In the genomic region with DNA sequence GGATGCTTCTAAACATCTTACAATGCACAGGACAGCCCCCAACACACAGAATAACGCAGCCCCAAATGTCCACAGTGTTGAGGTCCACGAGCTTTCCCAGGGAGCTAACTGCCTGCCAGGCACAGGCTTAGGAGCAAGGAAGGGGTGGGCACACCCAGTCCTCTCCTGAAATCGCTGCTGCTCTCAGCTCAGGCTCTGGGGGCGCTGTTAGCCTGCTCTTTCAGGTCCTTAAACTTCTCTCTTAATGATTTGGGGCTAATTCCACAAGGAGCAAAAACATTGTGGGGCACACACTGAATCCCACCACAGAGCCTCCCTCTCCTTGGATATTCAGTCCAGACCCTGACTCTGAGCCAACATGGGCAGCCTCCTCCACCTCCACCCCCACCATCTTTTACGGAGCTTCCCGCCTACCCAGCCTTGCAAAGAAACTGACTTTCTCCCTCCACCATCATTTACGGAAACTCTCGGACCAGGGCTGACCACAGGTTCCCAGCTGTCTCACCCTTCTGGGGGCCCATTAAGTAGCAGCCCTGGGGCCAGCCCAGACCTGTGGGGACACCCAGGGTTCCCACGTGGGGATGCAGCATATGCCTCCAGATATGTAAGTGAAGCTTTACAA, we compare ENCODE assay signal across 8 cellular contexts. TPM values are rescaled to one million over a fixed set of nuclear protein-coding genes. Genes with fewer than 3 reads are reported as not detected.
DNase-seq lines count a peak whose midpoint lies in the region; ATAC-seq, FAIRE-seq and TF ChIP-seq lines count a peak whose summit lies in the region.

No MANE protein-coding gene starts in this region.

- WGBS in K562 (ENCODE audit: insufficient coverage, low coverage, missing lambda C conversion rate) = 2% methylated on average over 9 of the region's 9 CpGs
- WGBS in right lobe of liver (ENCODE audit: insufficient coverage, low coverage, low lambda C conversion rate, missing lambda C conversion rate) = 44% methylated on average over 6 of the region's 9 CpGs

- in situ Hi-C loops in ACHN (cut with HindIII; ENCODE audit: low pct_ligation_motif_present, low pct_unique_long_range_greater_than_20kb, low sequenced_read_pairs) (no loop called here), K562 (cut with MboI) (no loop called here)

- no peak overlapping the region for H3K27ac ChIP-seq in K562 (ENCODE audit: extremely low read depth, low read depth, low read length)
- no peak overlapping the region for H3K27ac ChIP-seq in right lobe of liver

- H3K36me3 ChIP-seq in NT2/D1 (ENCODE audit: insufficient read depth, insufficient read length, low read length) (no peaks in the 10 kb centered on the region), K562 (ENCODE audit: control insufficient read depth, insufficient read depth, low read length) (no peaks in the 10 kb centered on the region), right lobe of liver (no peaks in the 10 kb centered on the region)

- CTCF ChIA-PET in GM10248 (lab: Yijun Ruan, JAX) = interaction anchor here (0.8 to 2.7 kb wide), 19 partner anchors 8 to 195 kb away, joined by 3 to 27 read pairs (median 4); partner anchors contain the start of genes CD300LD and RAB37
- CTCF ChIA-PET in K562 (lab: Yijun Ruan, JAX; ENCODE audit: low intra/inter-chr PET ratio) = no interaction called here

- peak; percentile 61 for DNase-seq in ACHN
- peak; percentile 55 for DNase-seq in GM10248 (ENCODE audit: extremely low spot score)
- peak; percentile 36 for DNase-seq in NT2/D1 (ENCODE audit: low read depth, low spot score)
- DNase-seq in K562 (ENCODE audit: extremely low read depth in 1 of 4, low spot score in 3 of 4) = peak; percentile 34 to 54 (median 52)
- no peak for DNase-seq in right lobe of liver
- no peak for DNase-seq in GM19239 (ENCODE audit: insufficient read length, low spot score)

- no peaks in the 10 kb centered on the region for H3K79me2 ChIP-seq in K562 (ENCODE audit: control insufficient read depth, insufficient read depth, low read length)

- no peak overlapping the region for H3K4me3 ChIP-seq in NT2/D1 (ENCODE audit: insufficient read length, low read depth)
- H3K4me3 ChIP-seq in K562 = no peak overlapping the region
- H3K4me3 ChIP-seq in right lobe of liver = no peak overlapping the region

- FAIRE-seq in K562 (lab: Jason Lieb, UNC) = peak; percentile 81
- FAIRE-seq in GM19239 (lab: Jason Lieb, UNC) = no peak

- no peak for TF ChIP-seq POLR2A in K562 (conservative IDR thresholded peaks at IDR 0.05)
- no peak for TF ChIP-seq POLR2A in right lobe of liver (IDR thresholded peaks at IDR 0.05)

- peak in 1 of 2 experiments; percentile 48; a peak in 2 of 4 replicates for TF ChIP-seq RAD21 in K562 (CRISPR knock-in tag; conservative IDR thresholded peaks at IDR 0.05 in 1 of 2, IDR thresholded peaks at IDR 0.05 in 1 of 2)

- POLR2A ChIA-PET in GM10248 (lab: Yijun Ruan, JAX) = no interaction called here
- POLR2A ChIA-PET in K562 (lab: Yijun Ruan, JAX) = interaction anchor here (0.5 to 1.4 kb wide), 7 partner anchors 9 to 228 kb away, joined by 3 to 6 read pairs (median 3); no protein-coding TSS in a partner anchor

- TF ChIP-seq CTCF in GM10248 (IDR thresholded peaks at IDR 0.05; ENCODE audit: control extremely low read depth, extremely low read depth, low read depth, missing control alignments) (peak; percentile 58), K562 (IDR thresholded peaks at IDR 0.05 in 2 of 3, conservative IDR thresholded peaks at IDR 0.05 in 1 of 3; ENCODE audit: insufficient read depth in 2 of 3, low read depth in 1 of 3, low read length in 3 of 3) (peak; percentile 74 to 81 (median 80)), right lobe of liver (IDR thresholded peaks at IDR 0.05) (peak in 3 of 4 donors; percentile 33 to 44 (median 40))

- H3K9me1 ChIP-seq in K562 (ENCODE audit: control insufficient read depth, insufficient read depth, low read length) = no peaks in the 10 kb centered on the region

- H3K9me3 ChIP-seq in NT2/D1 (ENCODE audit: insufficient read depth, low read length) = no peaks in the 10 kb centered on the region
- no peaks in the 10 kb centered on the region for H3K9me3 ChIP-seq in K562 (replicated peaks; ENCODE audit: control insufficient read depth, insufficient read depth, low read depth, low read length)
- H3K9me3 ChIP-seq in right lobe of liver = no peaks in the 10 kb centered on the region

- H3K27me3 ChIP-seq in NT2/D1 (ENCODE audit: insufficient read depth, insufficient read length) (peaks cover 26% of the 10 kb centered on the region), K562 (ENCODE audit: control insufficient read depth in 2 of 2, insufficient read depth in 2 of 2, low read length in 2 of 2) (peaks cover 0 to 48% of the 10 kb centered on the region in 2 experiments; a peak in 4 of 5 replicates), right lobe of liver (no peaks in the 10 kb centered on the region)

- ATAC-seq in K562 (peak; percentile 94), right lobe of liver (peak; percentile 20 to 57 (median 42)), HG02678 (IDR thresholded peaks at IDR 0.05; ENCODE audit: unreplicated experiment) (no peak), HG03432 (IDR thresholded peaks at IDR 0.05; ENCODE audit: unreplicated experiment) (no peak)

- H3K9ac ChIP-seq in NT2/D1 (ENCODE audit: insufficient read length, low read depth) (no peak overlapping the region), K562 (ENCODE audit: insufficient read depth in 1 of 2, low read depth in 2 of 2, low read length in 2 of 2) (no peak overlapping the region)

- peaks cover 4% of the 10 kb centered on the region for H4K20me1 ChIP-seq in K562 (replicated peaks; ENCODE audit: control insufficient read depth, insufficient read depth, low read length)

- H3K4me2 ChIP-seq in K562 (ENCODE audit: insufficient read depth, low read length) = no peak overlapping the region

- BruUV-seq in K562 (replicated peaks; lab: Mats Ljungman, UMichigan) = no TSS peak

- H3K4me1 ChIP-seq in NT2/D1 (ENCODE audit: insufficient read depth, insufficient read length) (peaks cover 8% of the 10 kb centered on the region), K562 (replicated peaks in 1 of 2; ENCODE audit: control insufficient read depth in 2 of 2, insufficient read depth in 2 of 2, low read length in 2 of 2) (no peaks in the 10 kb centered on the region), right lobe of liver (no peaks in the 10 kb centered on the region)

- no peak overlapping the region for H2AFZ ChIP-seq in K562 (ENCODE audit: low read depth, low read length)

- no peak for TF ChIP-seq EP300 in K562 (IDR thresholded peaks at IDR 0.05; ENCODE audit: low read length)

- intact Hi-C loops in K562 (cut with micrococcal nuclease) (no loop called here), right lobe of liver (cut with DNase I) (no loop called here)

RNA-seq across cellular contexts. Expression of gene CD300H, which starts 1.1 kb away (rescaled TPM):
- not detected in 2 replicates for total RNA-seq in K562 (2011; cell fraction: chromatin; rRNA removed; ENCODE audit: low replicate concordance)
- total RNA-seq in K562 (2011; cell fraction: nucleolus; rRNA removed) = not detected in 2 replicates
- total RNA-seq in K562 (2011; cell fraction: nucleoplasm; rRNA removed) = not detected in 2 replicates
- total RNA-seq in K562 (2014; rRNA removed) = not detected in 2 replicates
- total RNA-seq in K562 (2014; rRNA removed; fragmentation: Illumina TruSeq; extraction: Trizol) = not detected in 2 replicates
- total RNA-seq in K562 (2015; rRNA removed; fragmentation: Illumina TruSeq; extraction: Trizol) = not detected in 2 replicates
- total RNA-seq in K562 (2021) = not detected in 2 replicates
- polyA plus RNA-seq in K562 (2011; rRNA removed) = not detected in 2 replicates
- polyA plus RNA-seq in K562 (2011; cell fraction: cytosol; rRNA removed) = not detected in 2 replicates
- polyA plus RNA-seq in K562 (2011; cell fraction: nucleus; rRNA removed) = not detected in 2 replicates
- not detected in 2 replicates for polyA plus RNA-seq in K562 (2012)
- not detected in 2 replicates for polyA plus RNA-seq in K562 (2014; fragmentation: Illumina TruSeq; extraction: Trizol)
- not detected for polyA plus RNA-seq in K562 (2014; fragmentation: Nextera tagmentation; extraction: Ambion mirVana)
- not detected in 2 replicates for polyA plus RNA-seq in K562 (2014; rRNA removed)
- not detected in 2 replicates for polyA minus RNA-seq in K562 (2011; rRNA and poly(A)+ RNA removed)
- polyA minus RNA-seq in K562 (2011; cell fraction: cytosol; rRNA and poly(A)+ RNA removed) = not detected in 2 replicates
- polyA minus RNA-seq in K562 (2011; cell fraction: nucleus; rRNA and poly(A)+ RNA removed) = not detected in 2 replicates
- 1 to 10 TPM in 1 of 6 experiments, not detected in 5; 1.2 TPM for total RNA-seq in right lobe of liver

RNA-seq across cellular contexts. Expression of gene CD300C, which starts 20.3 kb away (rescaled TPM):
- 0.39 TPM in 1 of 2 replicates, not detected in the other for total RNA-seq in K562 (2011; cell fraction: chromatin; rRNA removed; ENCODE audit: low replicate concordance)
- total RNA-seq in K562 (2011; cell fraction: nucleolus; rRNA removed) = 0.33 TPM in 1 of 2 replicates, not detected in the other
- not detected in 2 replicates for total RNA-seq in K562 (2011; cell fraction: nucleoplasm; rRNA removed)
- total RNA-seq in K562 (2014; rRNA removed) = not detected in 2 replicates
- not detected in 2 replicates for total RNA-seq in K562 (2014; rRNA removed; fragmentation: Illumina TruSeq; extraction: Trizol)
- total RNA-seq in K562 (2015; rRNA removed; fragmentation: Illumina TruSeq; extraction: Trizol) = 0.23 TPM in 1 of 2 replicates, not detected in the other
- not detected in 2 replicates for total RNA-seq in K562 (2021)
- 0.04 TPM in 1 of 2 replicates, not detected in the other for polyA plus RNA-seq in K562 (2011; rRNA removed)
- 0.03 TPM in 1 of 2 replicates, not detected in the other for polyA plus RNA-seq in K562 (2011; cell fraction: cytosol; rRNA removed)
- polyA plus RNA-seq in K562 (2011; cell fraction: nucleus; rRNA removed) = not detected in 2 replicates
- polyA plus RNA-seq in K562 (2012) = 0.09 and 0.24 TPM in 2 replicates
- polyA plus RNA-seq in K562 (2014; fragmentation: Illumina TruSeq; extraction: Trizol) = 0.07 TPM in 1 of 2 replicates, not detected in the other
- polyA plus RNA-seq in K562 (2014; fragmentation: Nextera tagmentation; extraction: Ambion mirVana) = not detected
- polyA plus RNA-seq in K562 (2014; rRNA removed) = 0.16 TPM in 1 of 2 replicates, not detected in the other
- not detected in 2 replicates for polyA minus RNA-seq in K562 (2011; rRNA and poly(A)+ RNA removed)
- not detected in 2 replicates for polyA minus RNA-seq in K562 (2011; cell fraction: cytosol; rRNA and poly(A)+ RNA removed)
- polyA minus RNA-seq in K562 (2011; cell fraction: nucleus; rRNA and poly(A)+ RNA removed) = 0.13 TPM in 1 of 2 replicates, not detected in the other
- 1 to 10 TPM in 1 of 6 experiments, under 1 TPM in 5; 0.22 to 2.7 (median 0.41) TPM for total RNA-seq in right lobe of liver

RNA-seq across cellular contexts. Expression of gene CD300LD, which starts 25.8 kb away (rescaled TPM):
- not detected in 2 replicates for total RNA-seq in K562 (2011; cell fraction: chromatin; rRNA removed; ENCODE audit: low replicate concordance)
- total RNA-seq in K562 (2011; cell fraction: nucleolus; rRNA removed) = not detected in 2 replicates
- not detected in 2 replicates for total RNA-seq in K562 (2011; cell fraction: nucleoplasm; rRNA removed)
- total RNA-seq in K562 (2014; rRNA removed) = not detected in 2 replicates
- not detected in 2 replicates for total RNA-seq in K562 (2014; rRNA removed; fragmentation: Illumina TruSeq; extraction: Trizol)
- total RNA-seq in K562 (2015; rRNA removed; fragmentation: Illumina TruSeq; extraction: Trizol) = not detected in 2 replicates
- total RNA-seq in K562 (2021) = not detected in 2 replicates
- not detected in 2 replicates for polyA plus RNA-seq in K562 (2011; rRNA removed)
- not detected in 2 replicates for polyA plus RNA-seq in K562 (2011; cell fraction: cytosol; rRNA removed)
- polyA plus RNA-seq in K562 (2011; cell fraction: nucleus; rRNA removed) = not detected in 2 replicates
- polyA plus RNA-seq in K562 (2012) = not detected in 2 replicates
- not detected in 2 replicates for polyA plus RNA-seq in K562 (2014; fragmentation: Illumina TruSeq; extraction: Trizol)
- polyA plus RNA-seq in K562 (2014; fragmentation: Nextera tagmentation; extraction: Ambion mirVana) = not detected
- not detected in 2 replicates for polyA plus RNA-seq in K562 (2014; rRNA removed)
- not detected in 2 replicates for polyA minus RNA-seq in K562 (2011; rRNA and poly(A)+ RNA removed)
- polyA minus RNA-seq in K562 (2011; cell fraction: cytosol; rRNA and poly(A)+ RNA removed) = not detected in 2 replicates
- not detected in 2 replicates for polyA minus RNA-seq in K562 (2011; cell fraction: nucleus; rRNA and poly(A)+ RNA removed)
- total RNA-seq in right lobe of liver = not detected

RNA-seq across cellular contexts. Expression of gene CD300LB, which starts 35.0 kb away (rescaled TPM):
- total RNA-seq in K562 (2011; cell fraction: chromatin; rRNA removed; ENCODE audit: low replicate concordance) = not detected in 2 replicates
- not detected in 2 replicates for total RNA-seq in K562 (2011; cell fraction: nucleolus; rRNA removed)
- not detected in 2 replicates for total RNA-seq in K562 (2011; cell fraction: nucleoplasm; rRNA removed)
- total RNA-seq in K562 (2014; rRNA removed) (not detected in 2 replicates), K562 (2014; rRNA removed; fragmentation: Illumina TruSeq; extraction: Trizol) (not detected in 2 replicates), K562 (2015; rRNA removed; fragmentation: Illumina TruSeq; extraction: Trizol) (not detected in 2 replicates), K562 (2021) (not detected in 2 replicates), right lobe of liver (under 1 TPM; 0.07 to 0.33 (median 0.21) TPM)
- polyA plus RNA-seq in K562 (2011; rRNA removed) (not detected in 2 replicates), K562 (2014; fragmentation: Illumina TruSeq; extraction: Trizol) (not detected in 2 replicates), K562 (2014; fragmentation: Nextera tagmentation; extraction: Ambion mirVana) (not detected), K562 (2014; rRNA removed) (not detected in 2 replicates)
- not detected in 2 replicates for polyA plus RNA-seq in K562 (2011; cell fraction: cytosol; rRNA removed)
- not detected in 2 replicates for polyA plus RNA-seq in K562 (2011; cell fraction: nucleus; rRNA removed)
- polyA plus RNA-seq in K562 (2012) = not detected in 2 replicates
- polyA minus RNA-seq in K562 (2011; rRNA and poly(A)+ RNA removed) = not detected in 2 replicates
- not detected in 2 replicates for polyA minus RNA-seq in K562 (2011; cell fraction: cytosol; rRNA and poly(A)+ RNA removed)
- not detected in 2 replicates for polyA minus RNA-seq in K562 (2011; cell fraction: nucleus; rRNA and poly(A)+ RNA removed)

RNA-seq across cellular contexts. Expression of gene CD300E, which starts 57.3 kb away (rescaled TPM):
- not detected in 2 replicates for total RNA-seq in K562 (2011; cell fraction: chromatin; rRNA removed; ENCODE audit: low replicate concordance)
- not detected in 2 replicates for total RNA-seq in K562 (2011; cell fraction: nucleolus; rRNA removed)
- not detected in 2 replicates for total RNA-seq in K562 (2011; cell fraction: nucleoplasm; rRNA removed)
- total RNA-seq in K562 (2014; rRNA removed) = not detected in 2 replicates
- not detected in 2 replicates for total RNA-seq in K562 (2014; rRNA removed; fragmentation: Illumina TruSeq; extraction: Trizol)
- not detected in 2 replicates for total RNA-seq in K562 (2015; rRNA removed; fragmentation: Illumina TruSeq; extraction: Trizol)
- not detected in 2 replicates for total RNA-seq in K562 (2021)
- not detected in 2 replicates for polyA plus RNA-seq in K562 (2011; rRNA removed)
- polyA plus RNA-seq in K562 (2011; cell fraction: cytosol; rRNA removed) = not detected in 2 replicates
- not detected in 2 replicates for polyA plus RNA-seq in K562 (2011; cell fraction: nucleus; rRNA removed)
- polyA plus RNA-seq in K562 (2012) = not detected in 2 replicates
- polyA plus RNA-seq in K562 (2014; fragmentation: Illumina TruSeq; extraction: Trizol) = not detected in 2 replicates
- polyA plus RNA-seq in K562 (2014; fragmentation: Nextera tagmentation; extraction: Ambion mirVana) = not detected
- polyA plus RNA-seq in K562 (2014; rRNA removed) = not detected in 2 replicates
- polyA minus RNA-seq in K562 (2011; rRNA and poly(A)+ RNA removed) = not detected in 2 replicates
- not detected in 2 replicates for polyA minus RNA-seq in K562 (2011; cell fraction: cytosol; rRNA and poly(A)+ RNA removed)
- not detected in 2 replicates for polyA minus RNA-seq in K562 (2011; cell fraction: nucleus; rRNA and poly(A)+ RNA removed)
- total RNA-seq in right lobe of liver = under 1 TPM; 0.07 to 0.91 (median 0.34) TPM

Comparison
In these comparisons a context has a peak if more than half of its experiments do, and no peak if none do; other contexts are left out.
1. DNase-seq: peak in ACHN (single experiment), GM10248 (single experiment), NT2/D1 (single experiment) and K562 (4 of 4); none in right lobe of liver (0 of 3) and GM19239 (single experiment).
2. ATAC-seq: peak in K562 (single experiment) and right lobe of liver (4 of 4); none in HG02678 (single experiment) and HG03432 (single experiment).
3. Peak in every context shown above with its lines, with median percentiles within 50 percentile points of each other: CTCF ChIP-seq.